ENCODE assay signal across 13 cellular contexts in genomic region chr15:38424101-38424552, GRCh38. TPM values are rescaled to one million over a fixed set of nuclear protein-coding genes. Genes with fewer than 3 reads are reported as not detected.
DNase-seq lines count a peak whose midpoint lies in the region; ATAC-seq, FAIRE-seq and TF ChIP-seq lines count a peak whose summit lies in the region.
"Had no signal": no experiment of that assay in that cellular context is flagged by ENCODE, and none has a peak within 500 bp of the region (broad histone marks: within the 10 kb centered on the region; RNA-seq: fewer than 3 reads in every experiment).

No MANE protein-coding gene starts in this region.

- in situ Hi-C loops in GM13976 (cut with MboI; ENCODE audit: low sequenced_read_pairs, unreplicated experiment) = no loop called here

- peaks cover 15% of the 10 kb centered on the region for H3K27me3 ChIP-seq in osteoblast (ENCODE audit: insufficient read depth, low read length)
- H3K27me3 ChIP-seq: ovary, tibial nerve had no signal

- H3K4me3 ChIP-seq in osteoblast (ENCODE audit: insufficient read depth, low read length) = no peak overlapping the region
- H3K4me3 ChIP-seq in coronary artery = no peak overlapping the region
- H3K4me3 ChIP-seq: ovary, tibial nerve had no signal

- H3K4me1 ChIP-seq in osteoblast (ENCODE audit: insufficient read depth, low read length) = no peaks in the 10 kb centered on the region
- H3K4me1 ChIP-seq: tibial nerve had no signal

- no peak for TF ChIP-seq CTCF in osteoblast (IDR thresholded peaks at IDR 0.05; ENCODE audit: extremely low read depth, low read depth, low read length)
- TF ChIP-seq CTCF in coronary artery (IDR thresholded peaks at IDR 0.05) = no peak
- TF ChIP-seq CTCF in GM13976 (IDR thresholded peaks at IDR 0.05; ENCODE audit: borderline replicate concordance, control extremely low read depth, extremely low read depth, insufficient read depth, missing control alignments) = no peak

- DNase-seq in GM19239 (ENCODE audit: insufficient read length, low spot score) (no peak), osteoblast (ENCODE audit: insufficient read length, low spot score, missing footprints) (no peak), coronary artery (ENCODE audit: low spot score) (no peak), Ammon's horn (ENCODE audit: low spot score) (no peak), GM13976 (ENCODE audit: low spot score) (no peak)
- DNase-seq: activated T-cell treated with anti-CD3 and anti-CD28 coated beads, Interleukin-2, amount 50 U/mL, for 1 hour; CD4-positive, alpha-beta memory T cell; NCI-H2171; ovary had no signal

- H3K79me2 ChIP-seq in osteoblast (ENCODE audit: insufficient read depth, low read length) = no peaks in the 10 kb centered on the region

- no peak overlapping the region for H2AFZ ChIP-seq in osteoblast (ENCODE audit: low read length)

- no peak overlapping the region for H3K27ac ChIP-seq in osteoblast (ENCODE audit: low read depth, low read length)
- H3K27ac ChIP-seq in coronary artery = no peak overlapping the region
- H3K27ac ChIP-seq: ovary, tibial nerve had no signal

- H3K4me2 ChIP-seq in osteoblast (ENCODE audit: insufficient read depth, low read length) = peak overlapping the region; percentile 0

- no peaks in the 10 kb centered on the region for H3K9me3 ChIP-seq in osteoblast (ENCODE audit: low read depth, low read length)
- H3K9me3 ChIP-seq: ovary, tibial nerve had no signal

- peak; percentile 69 for FAIRE-seq in GM19239 (lab: Jason Lieb, UNC)

- H3K36me3 ChIP-seq in osteoblast (ENCODE audit: insufficient read depth, low read length) = no peaks in the 10 kb centered on the region
- H3K36me3 ChIP-seq: ovary, tibial nerve had no signal

- no peaks in the 10 kb centered on the region for H4K20me1 ChIP-seq in osteoblast (ENCODE audit: insufficient read depth, low read length)

- ATAC-seq in GM21786 (IDR thresholded peaks at IDR 0.05; ENCODE audit: unreplicated experiment) (peak; percentile 61), HG03280 (IDR thresholded peaks at IDR 0.05; ENCODE audit: unreplicated experiment) (peak; percentile 72)
- ATAC-seq: SK-N-SH treated with all-trans-retinoic acid at 6 μM for 48 hours had no signal

RNA-seq across cellular contexts. Expression of gene FAM98B, which starts 29.8 kb away (rescaled TPM):
- 7.4 and 9.8 TPM in 2 replicates for total RNA-seq in osteoblast
